In genomic region chr5:136275601-136276000, GRCh38 we compare ENCODE assay signal across 17 cellular contexts.
DNase-seq lines count a peak whose midpoint lies in the region; ATAC-seq, FAIRE-seq and TF ChIP-seq lines count a peak whose summit lies in the region.
"Had no signal": no experiment of that assay in that cellular context is flagged by ENCODE, and none has a peak within 500 bp of the region (broad histone marks: within the 10 kb centered on the region; RNA-seq: fewer than 3 reads in every experiment).

No MANE protein-coding gene starts in this region.

- CTCF ChIA-PET in HepG2 (lab: Yijun Ruan, JAX; ENCODE audit: low intra/inter-chr PET ratio, low total read pairs) = no interaction called here
- CTCF ChIA-PET in Calu3 (lab: Charles Lee) = no interaction called here

- no peak for TF ChIP-seq RAD21 in HepG2 (CRISPR knock-in tag; IDR thresholded peaks at IDR 0.05)

- H4K20me1 ChIP-seq in HepG2 (ENCODE audit: insufficient read depth, low read length) = no peaks in the 10 kb centered on the region
- H4K20me1 ChIP-seq: BLaER1 treated with 17β-estradiol and CSF1 and Interleukin-3, amounts not matched to agents 10 nM and 100 nM had no signal

- no peak for TF ChIP-seq POLR2A in HepG2 (IDR thresholded peaks at IDR 0.05; ENCODE audit: insufficient read depth in 1 of 2, low read depth in 2 of 2, low read length in 2 of 2)

- no peaks in the 10 kb centered on the region for H3K4me1 Mint-ChIP-seq in Calu3 (ENCODE audit: low read depth, unreplicated experiment)
- H3K4me1 Mint-ChIP-seq: B cell, GM23338 had no signal

- no peaks in the 10 kb centered on the region for H3K9me3 ChIP-seq in HepG2 (ENCODE audit: low read length)
- H3K9me3 ChIP-seq: BLaER1 treated with 17β-estradiol and CSF1 and Interleukin-3, amounts not matched to agents 10 nM and 100 nM had no signal

- no peaks in the 10 kb centered on the region for H3K9me3 Mint-ChIP-seq in Calu3 (ENCODE audit: low read depth, unreplicated experiment)
- H3K9me3 Mint-ChIP-seq: CD8-positive, alpha-beta T cell; GM23338 had no signal

- peak overlapping the region; percentile 25; the same call in 1 of the 2 replicates for H3K27ac ChIP-seq in VCaP
- H3K27ac ChIP-seq in HepG2 (ENCODE audit: extremely low read length, insufficient read depth, low read length) = no peak overlapping the region
- H3K27ac ChIP-seq: BLaER1 treated with 17β-estradiol and CSF1 and Interleukin-3, amounts not matched to agents 10 nM and 100 nM had no signal

- peaks cover 84% of the 10 kb centered on the region for H3K27me3 Mint-ChIP-seq in Calu3 (ENCODE audit: unreplicated experiment)

- H3K79me2 ChIP-seq in HepG2 (ENCODE audit: insufficient read depth, low read length) = no peaks in the 10 kb centered on the region

- WGBS in HepG2 (ENCODE audit: low lambda C conversion rate) = 0% methylated on average over 1 of the region's 1 CpG

- no peak overlapping the region for H3K9ac ChIP-seq in HepG2 (ENCODE audit: insufficient read depth, low read depth, low read length)
- H3K9ac ChIP-seq: BLaER1 treated with 17β-estradiol and CSF1 and Interleukin-3, amounts not matched to agents 10 nM and 100 nM had no signal

- no peak overlapping the region for H2AFZ ChIP-seq in HepG2 (ENCODE audit: low read length)
- H2AFZ ChIP-seq: GM23338 had no signal

- no peak for FAIRE-seq in HepG2 (lab: Jason Lieb, UNC)
- FAIRE-seq: GM12892, H54 had no signal

- POLR2A ChIA-PET in HepG2 (lab: Yijun Ruan, JAX) = no interaction called here

- in situ Hi-C loops in HepG2 (cut with HindIII; ENCODE audit: extremely low pct_ligation_motif_present, low pct_unique_long_range_greater_than_20kb) = no loop called here

- intact Hi-C loops in HepG2 (cut with micrococcal nuclease; ENCODE audit: unreplicated experiment) (no loop called here), Calu3 (cut with micrococcal nuclease; ENCODE audit: unreplicated experiment) (no loop called here)

- H3K4me3 Mint-ChIP-seq in Calu3 (ENCODE audit: low read depth, unreplicated experiment) = no peak overlapping the region
- H3K4me3 Mint-ChIP-seq: B cell; CD8-positive, alpha-beta T cell; GM23338 had no signal

- no peak for TF ChIP-seq CTCF in VCaP (conservative IDR thresholded peaks at IDR 0.05)
- TF ChIP-seq CTCF in HepG2 (CRISPR knock-in tag; IDR thresholded peaks at IDR 0.05) = 0 out of 2 replicates have a peak, but pooled peaks have one; percentile 10
- no peak for TF ChIP-seq CTCF in Calu3 (IDR thresholded peaks at IDR 0.05; ENCODE audit: unreplicated experiment)

- no peaks in the 10 kb centered on the region for H3K36me3 Mint-ChIP-seq in Calu3 (ENCODE audit: insufficient read depth, unreplicated experiment)
- H3K36me3 Mint-ChIP-seq: CD8-positive, alpha-beta T cell had no signal

- H3K36me3 ChIP-seq in HepG2 (replicated peaks in 1 of 2; ENCODE audit: control insufficient read depth in 1 of 2, insufficient read depth in 2 of 2, low read length in 2 of 2) = no peaks in the 10 kb centered on the region
- H3K36me3 ChIP-seq: BLaER1 treated with 17β-estradiol and CSF1 and Interleukin-3, amounts not matched to agents 10 nM and 100 nM had no signal

- peak overlapping the region; percentile 32 for H3K4me2 ChIP-seq in HepG2 (ENCODE audit: low read depth, low read length)
- H3K4me2 ChIP-seq: BLaER1 treated with 17β-estradiol and CSF1 and Interleukin-3, amounts not matched to agents 10 nM and 100 nM; GM23338 had no signal

- no peak for TF ChIP-seq EP300 in HepG2 (IDR thresholded peaks at IDR 0.05; ENCODE audit: low read depth in 2 of 2, low read length in 2 of 2)
- TF ChIP-seq EP300 in HepG2 (CRISPR knock-in tag; IDR thresholded peaks at IDR 0.05; ENCODE audit: borderline replicate concordance) = no peak

- no peak overlapping the region for H3K4me3 ChIP-seq in HepG2 (replicated peaks in 1 of 3; ENCODE audit: insufficient read depth in 1 of 3, low read depth in 2 of 3, low read length in 3 of 3)
- H3K4me3 ChIP-seq: BLaER1 treated with 17β-estradiol and CSF1 and Interleukin-3, amounts not matched to agents 10 nM and 100 nM; GM23338 had no signal

- no peak overlapping the region for H3K27ac Mint-ChIP-seq in Calu3 (ENCODE audit: unreplicated experiment)
- H3K27ac Mint-ChIP-seq: B cell; CD8-positive, alpha-beta T cell; GM23338 had no signal

- no TSS peak for BruUV-seq in HepG2 (replicated peaks; lab: Mats Ljungman, UMichigan)
- no TSS peak for BruUV-seq in Calu3 (replicated peaks; lab: Mats Ljungman, UMichigan)

- peak; percentile 90 for ATAC-seq in HepG2
- ATAC-seq in stimulated activated naive CD8-positive, alpha-beta T cell treated with anti-CD3 and anti-CD28 coated beads, Interleukin-15, Interleukin-2, amounts not matched to agents 100 U/mL and 50 U/mL, for 24 hours = no peak
- ATAC-seq: CD8-positive, alpha-beta T cell; GM23338 had no signal

- no peaks in the 10 kb centered on the region; a peak in 1 of 5 replicates for H3K27me3 ChIP-seq in HepG2 (ENCODE audit: control insufficient read depth in 1 of 2, insufficient read depth in 2 of 2, low read length in 2 of 2)
- H3K27me3 ChIP-seq: BLaER1 treated with 17β-estradiol and CSF1 and Interleukin-3, amounts not matched to agents 10 nM and 100 nM had no signal

- DNase-seq in DMS53 (lab: John Stamatoyannopoulos, UW) = peak; percentile 84
- DNase-seq in HepG2 (ENCODE audit: low spot score) = peak; percentile 28
- no peak for DNase-seq in stimulated activated naive CD8-positive, alpha-beta T cell treated with anti-CD3 and anti-CD28 coated beads, Interleukin-15, Interleukin-2, amounts not matched to agents 100 U/mL and 50 U/mL, for 24 hours
- no peak for DNase-seq in activated CD8-positive, alpha-beta memory T cell treated with anti-CD3 and anti-CD28 coated beads for 24 hours
- no peak for DNase-seq in Calu3
- no peak for DNase-seq in NCI-H2107 (lab: John Stamatoyannopoulos, UW)
- DNase-seq: CD8-positive, alpha-beta T cell; DMS 273 treated with DMSO at 0.1 percent for 48 hours; DMS79; GDM1; HCEC 1CT had no signal

- H3K4me1 ChIP-seq in HepG2 (ENCODE audit: insufficient read depth, low read length) = peaks cover 19% of the 10 kb centered on the region

TF ChIP-seq in HepG2, 621 proteins besides CTCF, POLR2A, EP300 and RAD21 (continues in another document):
- TF ChIP-seq ZNF878 (CRISPR knock-in tag; IDR thresholded peaks at IDR 0.05) (no peak), CSRNP2 (CRISPR knock-in tag; conservative IDR thresholded peaks at IDR 0.05; ENCODE audit: low read depth) (no peak), HNF1A (IDR thresholded peaks at IDR 0.05; ENCODE audit: low read depth) (0 out of 2 replicates have a peak, but pooled peaks have one; percentile 29), HNF1A (CRISPR knock-in tag; IDR thresholded peaks at IDR 0.05; ENCODE audit: borderline replicate concordance) (no peak)
- TF ChIP-seq, protein P1, sequence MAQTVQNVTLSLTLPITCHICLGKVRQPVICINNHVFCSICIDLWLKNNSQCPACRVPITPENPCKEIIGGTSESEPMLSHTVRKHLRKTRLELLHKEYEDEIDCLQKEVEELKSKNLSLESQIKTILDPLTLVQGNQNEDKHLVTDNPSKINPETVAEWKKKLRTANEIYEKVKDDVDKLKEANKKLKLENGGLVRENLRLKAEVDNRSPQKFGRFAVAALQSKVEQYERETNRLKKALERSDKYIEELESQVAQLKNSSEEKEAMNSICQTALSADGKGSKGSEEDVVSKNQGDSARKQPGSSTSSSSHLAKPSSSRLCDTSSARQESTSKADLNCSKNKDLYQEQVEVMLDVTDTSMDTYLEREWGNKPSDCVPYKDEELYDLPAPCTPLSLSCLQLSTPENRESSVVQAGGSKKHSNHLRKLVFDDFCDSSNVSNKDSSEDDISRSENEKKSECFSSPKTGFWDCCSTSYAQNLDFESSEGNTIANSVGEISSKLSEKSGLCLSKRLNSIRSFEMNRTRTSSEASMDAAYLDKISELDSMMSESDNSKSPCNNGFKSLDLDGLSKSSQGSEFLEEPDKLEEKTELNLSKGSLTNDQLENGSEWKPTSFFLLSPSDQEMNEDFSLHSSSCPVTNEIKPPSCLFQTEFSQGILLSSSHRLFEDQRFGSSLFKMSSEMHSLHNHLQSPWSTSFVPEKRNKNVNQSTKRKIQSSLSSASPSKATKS (CRISPR knock-in tag; IDR thresholded peaks at IDR 0.05) = no peak

Comparison
In these comparisons a context has a peak if more than half of its experiments do, and no peak if none do; other contexts are left out.
1. DNase-seq: peak in DMS53 (single experiment) and HepG2 (single experiment); none in stimulated activated naive CD8-positive, alpha-beta T cell treated with anti-CD3 and anti-CD28 coated beads, Interleukin-15, Interleukin-2, amounts not matched to agents 100 U/mL and 50 U/mL, for 24 hours (single experiment), activated CD8-positive, alpha-beta memory T cell treated with anti-CD3 and anti-CD28 coated beads for 24 hours (single experiment), Calu3 (single experiment) and NCI-H2107 (single experiment).